ENCODE assay signal across 1 cellular context in the genomic region with DNA sequence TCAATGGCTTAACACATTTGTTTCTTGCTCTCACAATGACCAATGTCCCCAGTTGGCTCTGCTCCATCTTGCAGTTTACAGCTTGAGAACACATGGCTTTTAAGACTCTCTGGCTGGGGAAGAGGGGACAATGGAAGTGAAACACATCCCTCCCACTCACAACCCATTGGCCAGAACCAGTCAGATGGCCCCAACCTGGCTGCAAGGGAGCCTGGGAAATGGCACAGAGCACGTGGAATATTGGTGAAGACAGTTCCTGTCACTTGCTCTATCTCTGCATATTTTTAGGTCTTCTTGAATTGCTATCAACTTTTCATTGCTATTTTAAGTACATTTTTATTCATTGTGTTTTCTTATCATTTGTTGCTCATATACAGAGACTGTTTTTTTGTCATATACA.
TF ChIP-seq lines count a peak whose summit lies in the region.

No MANE protein-coding gene starts in this region.

TF ChIP-seq in K562, 482 proteins besides CTCF, POLR2A, EP300 and RAD21 (continued from another document and continues in another):
- no peak for TF ChIP-seq ZNF398 (CRISPR knock-in tag; IDR thresholded peaks at IDR 0.05)
- no peak for TF ChIP-seq GABPB1 (CRISPR knock-in tag; IDR thresholded peaks at IDR 0.05)
- no peak for TF ChIP-seq ZFX (CRISPR knock-in tag; IDR thresholded peaks at IDR 0.05)
- peak; percentile 86 for TF ChIP-seq MGA (IDR thresholded peaks at IDR 0.05)
- TF ChIP-seq ZNF41 (CRISPR knock-in tag; conservative IDR thresholded peaks at IDR 0.05): no peak
- TF ChIP-seq MAX (CRISPR knock-in tag; IDR thresholded peaks at IDR 0.05): peak; percentile 33; the same call in 1 of the 2 replicates
- no peak for TF ChIP-seq CHD1 (IDR thresholded peaks at IDR 0.05; ENCODE audit: low read length)
- TF ChIP-seq NCOA6 (IDR thresholded peaks at IDR 0.05): no peak
- TF ChIP-seq ZNF696 (CRISPR knock-in tag; conservative IDR thresholded peaks at IDR 0.05): no peak
- TF ChIP-seq MYC (IDR thresholded peaks at IDR 0.05; ENCODE audit: low read depth, low read length): peak; percentile 54
- TF ChIP-seq MYC (CRISPR knock-in tag; IDR thresholded peaks at IDR 0.05; ENCODE audit: borderline replicate concordance, low read depth): no peak
- TF ChIP-seq, protein P1, sequence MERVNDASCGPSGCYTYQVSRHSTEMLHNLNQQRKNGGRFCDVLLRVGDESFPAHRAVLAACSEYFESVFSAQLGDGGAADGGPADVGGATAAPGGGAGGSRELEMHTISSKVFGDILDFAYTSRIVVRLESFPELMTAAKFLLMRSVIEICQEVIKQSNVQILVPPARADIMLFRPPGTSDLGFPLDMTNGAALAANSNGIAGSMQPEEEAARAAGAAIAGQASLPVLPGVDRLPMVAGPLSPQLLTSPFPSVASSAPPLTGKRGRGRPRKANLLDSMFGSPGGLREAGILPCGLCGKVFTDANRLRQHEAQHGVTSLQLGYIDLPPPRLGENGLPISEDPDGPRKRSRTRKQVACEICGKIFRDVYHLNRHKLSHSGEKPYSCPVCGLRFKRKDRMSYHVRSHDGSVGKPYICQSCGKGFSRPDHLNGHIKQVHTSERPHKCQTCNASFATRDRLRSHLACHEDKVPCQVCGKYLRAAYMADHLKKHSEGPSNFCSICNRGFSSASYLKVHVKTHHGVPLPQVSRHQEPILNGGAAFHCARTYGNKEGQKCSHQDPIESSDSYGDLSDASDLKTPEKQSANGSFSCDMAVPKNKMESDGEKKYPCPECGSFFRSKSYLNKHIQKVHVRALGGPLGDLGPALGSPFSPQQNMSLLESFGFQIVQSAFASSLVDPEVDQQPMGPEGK (CRISPR knock-in tag; IDR thresholded peaks at IDR 0.05; ENCODE audit: borderline replicate concordance): no peak
- TF ChIP-seq PHF8 (IDR thresholded peaks at IDR 0.05; ENCODE audit: borderline replicate concordance, low read length): no peak
- no peak for TF ChIP-seq ELF4 (CRISPR knock-in tag; IDR thresholded peaks at IDR 0.05)
- no peak for TF ChIP-seq ZFP91 (CRISPR knock-in tag; IDR thresholded peaks at IDR 0.05)
- no peak for TF ChIP-seq ZKSCAN1 (IDR thresholded peaks at IDR 0.05; ENCODE audit: low read depth, low read length)
- no peak for TF ChIP-seq TAF15 (IDR thresholded peaks at IDR 0.05; ENCODE audit: low read depth, low read length)
- TF ChIP-seq TCF15 (CRISPR knock-in tag; IDR thresholded peaks at IDR 0.05): no peak
- TF ChIP-seq HNRNPUL1 (IDR thresholded peaks at IDR 0.05; ENCODE audit: low read length): no peak
- TF ChIP-seq, protein P2, sequence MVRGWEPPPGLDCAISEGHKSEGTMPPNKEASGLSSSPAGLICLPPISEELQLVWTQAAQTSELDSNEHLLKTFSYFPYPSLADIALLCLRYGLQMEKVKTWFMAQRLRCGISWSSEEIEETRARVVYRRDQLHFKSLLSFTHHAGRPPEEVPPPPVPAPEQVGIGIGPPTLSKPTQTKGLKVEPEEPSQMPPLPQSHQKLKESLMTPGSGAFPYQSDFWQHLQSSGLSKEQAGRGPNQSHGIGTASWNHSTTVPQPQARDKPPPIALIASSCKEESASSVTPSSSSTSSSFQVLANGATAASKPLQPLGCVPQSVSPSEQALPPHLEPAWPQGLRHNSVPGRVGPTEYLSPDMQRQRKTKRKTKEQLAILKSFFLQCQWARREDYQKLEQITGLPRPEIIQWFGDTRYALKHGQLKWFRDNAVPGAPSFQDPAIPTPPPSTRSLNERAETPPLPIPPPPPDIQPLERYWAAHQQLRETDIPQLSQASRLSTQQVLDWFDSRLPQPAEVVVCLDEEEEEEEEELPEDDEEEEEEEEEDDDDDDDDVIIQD (CRISPR knock-in tag; IDR thresholded peaks at IDR 0.05): no peak
- TF ChIP-seq, protein P3, sequence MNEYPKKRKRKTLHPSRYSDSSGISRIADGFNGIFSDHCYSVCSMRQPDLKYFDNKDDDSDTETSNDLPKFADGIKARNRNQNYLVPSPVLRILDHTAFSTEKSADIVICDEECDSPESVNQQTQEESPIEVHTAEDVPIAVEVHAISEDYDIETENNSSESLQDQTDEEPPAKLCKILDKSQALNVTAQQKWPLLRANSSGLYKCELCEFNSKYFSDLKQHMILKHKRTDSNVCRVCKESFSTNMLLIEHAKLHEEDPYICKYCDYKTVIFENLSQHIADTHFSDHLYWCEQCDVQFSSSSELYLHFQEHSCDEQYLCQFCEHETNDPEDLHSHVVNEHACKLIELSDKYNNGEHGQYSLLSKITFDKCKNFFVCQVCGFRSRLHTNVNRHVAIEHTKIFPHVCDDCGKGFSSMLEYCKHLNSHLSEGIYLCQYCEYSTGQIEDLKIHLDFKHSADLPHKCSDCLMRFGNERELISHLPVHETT (CRISPR knock-in tag; conservative IDR thresholded peaks at IDR 0.05 in 1 of 2, IDR thresholded peaks at IDR 0.05 in 1 of 2): no peak
- TF ChIP-seq NR3C1 (CRISPR knock-in tag; IDR thresholded peaks at IDR 0.05): no peak
- TF ChIP-seq, protein P4, sequence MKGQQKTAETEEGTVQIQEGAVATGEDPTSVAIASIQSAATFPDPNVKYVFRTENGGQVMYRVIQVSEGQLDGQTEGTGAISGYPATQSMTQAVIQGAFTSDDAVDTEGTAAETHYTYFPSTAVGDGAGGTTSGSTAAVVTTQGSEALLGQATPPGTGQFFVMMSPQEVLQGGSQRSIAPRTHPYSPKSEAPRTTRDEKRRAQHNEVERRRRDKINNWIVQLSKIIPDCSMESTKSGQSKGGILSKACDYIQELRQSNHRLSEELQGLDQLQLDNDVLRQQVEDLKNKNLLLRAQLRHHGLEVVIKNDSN (CRISPR knock-in tag; IDR thresholded peaks at IDR 0.05): peak; percentile 89
- TF ChIP-seq RAD51 (IDR thresholded peaks at IDR 0.05; ENCODE audit: borderline replicate concordance, low read depth): peak; percentile 64
- TF ChIP-seq TAF9B (IDR thresholded peaks at IDR 0.05; ENCODE audit: partially characterized antibody): no peak
- peak; percentile 83 for TF ChIP-seq USF2 (CRISPR knock-in tag; IDR thresholded peaks at IDR 0.05)
- TF ChIP-seq RUNX1 (IDR thresholded peaks at IDR 0.05; ENCODE audit: low read depth): no peak
- TF ChIP-seq L3MBTL2 (IDR thresholded peaks at IDR 0.05): peak; percentile 92
- no peak for TF ChIP-seq KLF13 (tag; IDR thresholded peaks at IDR 0.05; ENCODE audit: borderline replicate concordance, low read depth)
- TF ChIP-seq CCAR2 (IDR thresholded peaks at IDR 0.05; ENCODE audit: low read depth, low read length): no peak
- TF ChIP-seq CBX2 (IDR thresholded peaks at IDR 0.05; ENCODE audit: insufficient read depth, low read length, poor library complexity, severe bottlenecking): no peak
- TF ChIP-seq CBFA2T2 (conservative IDR thresholded peaks at IDR 0.05): 0 out of 2 replicates have a peak, but pooled peaks have one; percentile 2
- no peak for TF ChIP-seq BDP1 (IDR thresholded peaks at IDR 0.05; ENCODE audit: insufficient read depth, insufficient read length)
- TF ChIP-seq ASH1L (IDR thresholded peaks at IDR 0.05; ENCODE audit: borderline replicate concordance, low read depth, partially characterized antibody): no peak
